8 cellular contexts compared by ENCODE assay signal in genomic region chr4:67700874-67701850, GRCh38. TPM values are rescaled to one million over a fixed set of nuclear protein-coding genes. Genes with fewer than 3 reads are reported as not detected.
DNase-seq lines count a peak whose midpoint lies in the region; ATAC-seq, FAIRE-seq and TF ChIP-seq lines count a peak whose summit lies in the region.

Gene UBA6, minus strand, starts transcription at chr4:67701155. Its CDS starts 36 bp downstream, at chr4:67701119.

- H3K27ac ChIP-seq in adipose tissue (ENCODE audit: low read depth, low read length) (peak within 1 kb of the TSS; percentile 61), heart left ventricle (peak within 1 kb of the TSS in 11 of 12 donors; percentile 71 to 92 (median 84))

- CTCF ChIA-PET in T-cell (lab: Charles Lee) = interaction anchor here (0.5 to 2.5 kb wide), 11 partner anchors 17 to 158 kb away, joined by 3 to 9 read pairs (median 4); no protein-coding TSS in a partner anchor

- FAIRE-seq in GM12892 (lab: Jason Lieb, UNC) = peak; percentile 99

- ATAC-seq in HG02852 (IDR thresholded peaks at IDR 0.05; ENCODE audit: unreplicated experiment) (peak; percentile 98), T-cell (replicated peaks in 1 of 4) (peak; percentile 98), heart left ventricle (peak; percentile 100)

- H3K4me1 ChIP-seq in heart left ventricle = peaks cover 0 to 26% (median 14%) of the 10 kb centered on the region in 12 donors

- peaks cover 0 to 3% (median 0%) of the 10 kb centered on the region in 12 donors for H3K9me3 ChIP-seq in heart left ventricle

- H3K9me3 Mint-ChIP-seq in T-cell (peaks cover 0 to 6% (median under 1%) of the 10 kb centered on the region in 3 donors), type B pancreatic cell (no peaks in the 10 kb centered on the region)

- 1% methylated on average over 44 to 55 of the region's 55 CpGs for WGBS in adipose tissue, 3 donors
- 1 to 2% (median 1%) methylated on average over 36 to 55 of the region's 55 CpGs for WGBS in heart left ventricle, 4 donors

- H3K36me3 Mint-ChIP-seq in T-cell (peaks cover 22% of the 10 kb centered on the region), type B pancreatic cell (peaks cover 21% of the 10 kb centered on the region)

- DNase-seq in GM12892 (ENCODE audit: insufficient read length) (peak; percentile 77), NCI-H1436 treated with DMSO at 0.1 percent for 48 hours (lab: John Stamatoyannopoulos, UW) (peak; percentile 80), T-cell (peak; percentile 83 to 94 (median 91)), heart left ventricle (peak; percentile 96 to 98 (median 96)), pons (ENCODE audit: low spot score) (peak; percentile 94), type B pancreatic cell (ENCODE audit: extremely low spot score, unreplicated experiment) (peak; percentile 94)

- H3K4me3 Mint-ChIP-seq in T-cell (peak within 1 kb of the TSS; percentile 96 to 97 (median 97)), type B pancreatic cell (peak within 1 kb of the TSS; percentile 98)

- peak within 1 kb of the TSS; percentile 54 to 98 (median 82) for H3K4me3 ChIP-seq in heart left ventricle

- H3K27ac Mint-ChIP-seq in T-cell (peak within 1 kb of the TSS; percentile 94 to 98), type B pancreatic cell (peak within 1 kb of the TSS; percentile 96)

- H3K27me3 Mint-ChIP-seq in T-cell (no peaks in the 10 kb centered on the region), type B pancreatic cell (no peaks in the 10 kb centered on the region)

- POLR2A ChIA-PET in T-cell (lab: Charles Lee) = interaction anchor here in 1 of 2 donors (1.0 to 1.3 kb wide), 3 partner anchors 85 to 157 kb away, joined by 3 to 13 read pairs (median 3); partner anchors contain the start of gene CENPC

- no peaks in the 10 kb centered on the region for H3K27me3 ChIP-seq in heart left ventricle

- intact Hi-C loops in heart left ventricle (cut with DNase I) = loop anchor here in 1 of 10 donors (1.0 kb wide), 1 partner anchor 156 kb away; the partner anchor contains the start of gene CENPC

- peaks cover 0 to 3% (median 0%) of the 10 kb centered on the region in 9 donors for H3K36me3 ChIP-seq in heart left ventricle

- TF ChIP-seq CTCF in heart left ventricle (IDR thresholded peaks at IDR 0.05) (peak; percentile 29 to 73 (median 51)), type B pancreatic cell (conservative IDR thresholded peaks at IDR 0.05) (peak; percentile 65)

- peaks cover 67 to 71% (median 68%) of the 10 kb centered on the region in 3 donors for H3K4me1 Mint-ChIP-seq in T-cell
- H3K4me1 Mint-ChIP-seq in type B pancreatic cell (ENCODE audit: unreplicated experiment) = peaks cover 26% of the 10 kb centered on the region

- peak; percentile 87 for TF ChIP-seq POLR2A in GM12892 (IDR thresholded peaks at IDR 0.05; ENCODE audit: low read depth, low read length)
- TF ChIP-seq POLR2A in heart left ventricle (IDR thresholded peaks at IDR 0.05) = peak in 1 of 2 donors; percentile 36

RNA-seq across cellular contexts. Expression of gene UBA6, which starts in this region (rescaled TPM):
- polyA plus RNA-seq in GM12892 (2012; ENCODE audit: missing spikeins) = 34.0 TPM
- 10 to 100 TPM; 42.3 to 48.4 (median 43.0) TPM for total RNA-seq in T-cell
- polyA plus RNA-seq in adipose tissue = 10 to 100 TPM in 1 of 3 donors, 1 to 10 TPM in 2; 3.2 to 13.7 (median 9.9) TPM
- total RNA-seq in heart left ventricle = 10 to 100 TPM; 15.2 to 35.3 (median 20.4) TPM
- polyA plus RNA-seq in heart left ventricle = 10 to 100 TPM in 1 of 2 donors, 1 to 10 TPM in 1; 3.1 to 17.2 TPM
- total RNA-seq in type B pancreatic cell (ENCODE audit: low replicate concordance) = 62.4 and 69.6 TPM in 2 replicates

Comparison
In these comparisons a context has a peak if more than half of its experiments do, and no peak if none do; other contexts are left out.
1. Peak in every context shown above with its lines: DNase-seq, ATAC-seq, H3K4me3 ChIP-seq and H3K27ac ChIP-seq.